In genomic region chr12:119153477-119154434, GRCh38 we compare ENCODE assay signal across 10 cellular contexts. TPM values are rescaled to one million over a fixed set of nuclear protein-coding genes. Genes with fewer than 3 reads are reported as not detected.
DNase-seq lines count a peak whose midpoint lies in the region; ATAC-seq and TF ChIP-seq lines count a peak whose summit lies in the region.
"Had no signal": no experiment of that assay in that cellular context is flagged by ENCODE, and none has a peak within 500 bp of the region (broad histone marks: within the 10 kb centered on the region; RNA-seq: fewer than 3 reads in every experiment).

No MANE protein-coding gene starts in this region.

- WGBS in aorta, 2 donors: 22 to 36% methylated on average over 44 to 49 of the region's 49 CpGs
- 41% methylated on average over 12 of the region's 49 CpGs for WGBS in mammary epithelial cell (ENCODE audit: low coverage, missing lambda C conversion rate)

- H3K9me3 ChIP-seq in aorta (ENCODE audit: control insufficient read depth, low read length): peaks cover 1% of the 10 kb centered on the region
- H3K9me3 ChIP-seq in mammary epithelial cell (replicated peaks; ENCODE audit: insufficient read depth, low read length): peaks cover 15% of the 10 kb centered on the region

- H3K4me3 ChIP-seq in aorta (ENCODE audit: low read length in 2 of 2) (no peak overlapping the region), mammary epithelial cell (replicated peaks in 1 of 3; ENCODE audit: insufficient read depth in 1 of 3, low read depth in 2 of 3, low read length in 3 of 3) (no peak overlapping the region)

- H3K27me3 ChIP-seq in aorta (ENCODE audit: control insufficient read depth in 1 of 2, insufficient read depth in 2 of 2, low read length in 1 of 2): no peaks in the 10 kb centered on the region
- H3K27me3 ChIP-seq in mammary epithelial cell (ENCODE audit: insufficient read depth, low read length): no peaks in the 10 kb centered on the region

- peak overlapping the region; percentile 82 for H3K4me3 Mint-ChIP-seq in mesothelial cell of epicardium
- H3K4me3 Mint-ChIP-seq: central memory CD8-positive, alpha-beta T cell had no signal

- no peaks in the 10 kb centered on the region for H3K27me3 Mint-ChIP-seq in mesothelial cell of epicardium (ENCODE audit: low read depth)

- peaks cover 6% of the 10 kb centered on the region for H3K9me3 Mint-ChIP-seq in mesothelial cell of epicardium

- H3K9ac ChIP-seq in mammary epithelial cell (ENCODE audit: insufficient read depth, low read length): no peak overlapping the region

- no peak overlapping the region for H3K4me2 ChIP-seq in mammary epithelial cell (ENCODE audit: insufficient read depth, low read depth, low read length)

- no peak overlapping the region for H2AFZ ChIP-seq in mammary epithelial cell (ENCODE audit: low read depth, low read length)

- no peak overlapping the region for H3K27ac ChIP-seq in aorta (ENCODE audit: low read depth in 1 of 2, low read length in 2 of 2)
- H3K27ac ChIP-seq in mammary epithelial cell (ENCODE audit: insufficient read depth, low read depth, low read length): no peak overlapping the region

- DNase-seq in Right ventricle myocardium inferior (ENCODE audit: missing footprints) (peak; percentile 77), cardiac septum (ENCODE audit: low spot score) (no peak), mesothelial cell of epicardium (ENCODE audit: low spot score in 2 of 2, unreplicated experiment in 2 of 2) (peak; percentile 91 to 94), aorta (peak; percentile 81 to 91), mammary epithelial cell (no peak)
- DNase-seq: COR-L47 had no signal

- intact Hi-C loops in Right ventricle myocardium inferior (cut with DNase I): no loop called here
- intact Hi-C loops in cardiac septum (cut with DNase I): no loop called here
- intact Hi-C loops in aorta (cut with DNase I): no loop called here
- intact Hi-C loops in mammary epithelial cell (cut with micrococcal nuclease): no loop called here

- H3K79me2 ChIP-seq in mammary epithelial cell (ENCODE audit: insufficient read depth, low read length): no peaks in the 10 kb centered on the region

- no peaks in the 10 kb centered on the region for H3K36me3 ChIP-seq in aorta (ENCODE audit: control insufficient read depth in 1 of 2, insufficient read depth in 2 of 2, low read length in 1 of 2)
- no peaks in the 10 kb centered on the region for H3K36me3 ChIP-seq in mammary epithelial cell (ENCODE audit: insufficient read depth, low read length)

- dilution Hi-C loops in mammary epithelial cell (cut with HindIII; ENCODE audit: low sequenced_read_pairs): no loop called here

- in situ Hi-C loops in mammary epithelial cell (cut with MboI; ENCODE audit: low sequenced_read_pairs in 2 of 2): no loop called here

- peaks cover 4% of the 10 kb centered on the region for H3K36me3 Mint-ChIP-seq in mesothelial cell of epicardium

- peaks cover 13% of the 10 kb centered on the region for H3K4me1 Mint-ChIP-seq in mesothelial cell of epicardium
- H3K4me1 Mint-ChIP-seq: central memory CD8-positive, alpha-beta T cell had no signal

- no peak for TF ChIP-seq CTCF in mesothelial cell of epicardium (IDR thresholded peaks at IDR 0.05; ENCODE audit: unreplicated experiment)
- TF ChIP-seq CTCF in mammary epithelial cell (conservative IDR thresholded peaks at IDR 0.05 in 1 of 2, IDR thresholded peaks at IDR 0.05 in 1 of 2; ENCODE audit: extremely low read depth in 1 of 2, insufficient read depth in 1 of 2, low read depth in 1 of 2, low read length in 2 of 2): no peak

- H3K27ac Mint-ChIP-seq in mesothelial cell of epicardium: peak overlapping the region; percentile 98

- CTCF ChIA-PET in mammary epithelial cell (lab: Charles Lee; ENCODE audit: low non-redundant PET): no interaction called here

- ATAC-seq in Right ventricle myocardium inferior: peak; percentile 63
- ATAC-seq in esophagus mucosa: peak; percentile 79
- ATAC-seq in aorta (ENCODE audit: low FRiP score): peak; percentile 58
- no peak for ATAC-seq in GM19328 (IDR thresholded peaks at IDR 0.05; ENCODE audit: unreplicated experiment)
- no peak for ATAC-seq in HG03196 (IDR thresholded peaks at IDR 0.05; ENCODE audit: unreplicated experiment)

- H3K4me1 ChIP-seq in aorta (ENCODE audit: control insufficient read depth in 1 of 2, insufficient read depth in 2 of 2, low read length in 2 of 2) (peaks cover 4 to 5% of the 10 kb centered on the region in 2 donors), mammary epithelial cell (ENCODE audit: insufficient read depth, low read length) (no peaks in the 10 kb centered on the region)

- H4K20me1 ChIP-seq in mammary epithelial cell (ENCODE audit: insufficient read depth, low read length): no peaks in the 10 kb centered on the region

- BruUV-seq in mammary epithelial cell (replicated peaks; lab: Mats Ljungman, UMichigan): no TSS peak

RNA-seq across cellular contexts. Expression of gene HSPB8, which starts 25.0 kb away (rescaled TPM):
- 572 TPM for total RNA-seq in Right ventricle myocardium inferior
- total RNA-seq in cardiac septum: 529 TPM
- 33.8 TPM for total RNA-seq in esophagus mucosa
- 13.5 to 16.8 TPM (median 15.7 TPM) in 3 replicates for total RNA-seq in mesothelial cell of epicardium
- total RNA-seq in aorta: 100 to 1,000 TPM in 1 of 2 donors, 10 to 100 TPM in 1; 88.4 to 381 TPM
- 10 to 100 TPM; 49.0 to 99.4 TPM for polyA plus RNA-seq in aorta
- total RNA-seq in mammary epithelial cell: 1 to 10 TPM in 1 of 2 donors, not detected in 1; 4.5 TPM
- not detected for polyA plus RNA-seq in mammary epithelial cell
- polyA minus RNA-seq in mammary epithelial cell: not detected

Comparison
In these comparisons a context has a peak if more than half of its experiments do, and no peak if none do; other contexts are left out.
1. DNase-seq: peak in Right ventricle myocardium inferior (single experiment), mesothelial cell of epicardium (2 of 2) and aorta (2 of 2); none in cardiac septum (single experiment) and mammary epithelial cell (single experiment).
2. ATAC-seq: peak in Right ventricle myocardium inferior (single experiment), esophagus mucosa (single experiment) and aorta (single experiment); none in GM19328 (single experiment) and HG03196 (single experiment).